23 cellular contexts compared by ENCODE assay signal in the genomic region with DNA sequence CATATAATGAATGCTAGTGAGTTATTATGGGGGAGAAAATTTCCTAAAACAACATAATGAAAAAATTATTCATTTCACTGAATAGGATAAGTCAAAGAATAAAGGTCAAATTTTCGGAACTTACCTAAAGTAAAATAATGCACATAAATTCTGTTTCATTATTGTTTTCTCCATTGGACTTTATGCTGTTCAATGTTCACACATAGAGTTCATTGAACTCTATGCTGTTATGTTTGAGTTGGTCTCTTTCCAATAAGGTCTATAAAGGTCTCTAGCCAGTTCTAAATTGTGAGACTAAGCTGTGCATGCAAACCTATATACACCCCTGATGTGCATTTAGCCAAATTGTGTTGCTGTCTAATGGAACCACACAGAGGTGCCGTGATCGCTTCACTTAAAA.
"Had no signal": no experiment of that assay in that cellular context is flagged by ENCODE, and none has a peak within 500 bp of the region (broad histone marks: within the 10 kb centered on the region; RNA-seq: fewer than 3 reads in every experiment).

No MANE protein-coding gene starts in this region.

- H3K27me3 ChIP-seq: ascending aorta had no signal

- H3K4me1 ChIP-seq: ascending aorta had no signal

- H3K27ac ChIP-seq: ascending aorta had no signal

- H3K4me3 ChIP-seq: ascending aorta had no signal

- H3K9me3 Mint-ChIP-seq: activated B cell treated with CpG ODN at 0.5 μM for 24 hours; activated CD4-positive, alpha-beta memory T cell treated with anti-CD3 and anti-CD28 coated beads for 36 hours; activated naive CD4-positive, alpha-beta T cell treated with anti-CD3 and anti-CD28 coated beads, Interleukin-2, amount 50 U/mL, for 72 hours; activated naive CD8-positive, alpha-beta T cell treated with anti-CD3 and anti-CD28 coated beads, Interleukin-2, amount 50 U/mL, for 24 hours; activated T-cell treated with anti-CD3 and anti-CD28 coated beads, Interleukin-2, amount 50 U/mL, for 4 hours; brain; central memory CD8-positive, alpha-beta T cell had no signal

- H3K9me3 ChIP-seq: ascending aorta had no signal

- H3K4me3 Mint-ChIP-seq: activated B cell treated with CpG ODN at 0.5 μM for 24 hours; activated CD4-positive, alpha-beta memory T cell treated with anti-CD3 and anti-CD28 coated beads for 36 hours; activated CD4-positive, alpha-beta T cell treated with anti-CD3 and anti-CD28 coated beads, Interleukin-2, amount 10 ng/mL, durations not matched to agents 24 days and 14 days; activated naive CD8-positive, alpha-beta T cell treated with anti-CD3 and anti-CD28 coated beads, Interleukin-2, amount 50 U/mL, for 24 hours; activated T-cell treated with anti-CD3 and anti-CD28 coated beads, Interleukin-2, amount 50 U/mL, for 4 hours; brain; T-helper 17 cell had no signal

- ATAC-seq: activated naive CD4-positive, alpha-beta T cell treated with anti-CD3 and anti-CD28 coated beads, Interleukin-2, amount 50 U/mL, for 72 hours; activated naive CD8-positive, alpha-beta T cell treated with anti-CD3 and anti-CD28 coated beads, Interleukin-2, amount 50 U/mL, for 24 hours; activated T-cell treated with anti-CD3 and anti-CD28 coated beads, Interleukin-2, amount 50 U/mL, for 4 hours; T-helper 17 cell had no signal

- H3K27ac Mint-ChIP-seq: activated B cell treated with CpG ODN at 0.5 μM for 24 hours; activated CD4-positive, alpha-beta memory T cell treated with anti-CD3 and anti-CD28 coated beads for 36 hours; activated CD4-positive, alpha-beta T cell treated with anti-CD3 and anti-CD28 coated beads, Interleukin-2, amount 10 ng/mL, durations not matched to agents 24 days and 14 days; activated naive CD4-positive, alpha-beta T cell treated with anti-CD3 and anti-CD28 coated beads, Interleukin-2, amount 50 U/mL, for 72 hours; activated naive CD8-positive, alpha-beta T cell treated with anti-CD3 and anti-CD28 coated beads, Interleukin-2, amount 50 U/mL, for 24 hours; brain; T-helper 17 cell had no signal

- H3K27me3 Mint-ChIP-seq: activated CD4-positive, alpha-beta memory T cell treated with anti-CD3 and anti-CD28 coated beads for 36 hours; activated naive CD8-positive, alpha-beta T cell treated with anti-CD3 and anti-CD28 coated beads, Interleukin-2, amount 50 U/mL, for 24 hours; central memory CD8-positive, alpha-beta T cell; T-helper 17 cell had no signal

- DNase-seq: activated B cell treated with CpG ODN at 0.5 μM for 24 hours; activated CD4-positive, alpha-beta memory T cell treated with anti-CD3 and anti-CD28 coated beads for 36 hours; activated CD4-positive, alpha-beta T cell treated with anti-CD3 and anti-CD28 coated beads for 1 hour; activated CD4-positive, alpha-beta T cell treated with anti-CD3 and anti-CD28 coated beads, Interleukin-2, amount 10 ng/mL, durations not matched to agents 24 days and 14 days; activated CD8-positive, alpha-beta memory T cell treated with anti-CD3 and anti-CD28 coated beads for 24 hours; activated effector memory CD4-positive, alpha-beta T cell treated with anti-CD3 and anti-CD28 coated beads, Interleukin-2, amount 50 U/mL, for 16 hours; activated naive CD4-positive, alpha-beta T cell treated with Interleukin-2 at 50 U/mL for 16 hours; activated naive CD8-positive, alpha-beta T cell treated with anti-CD3 and anti-CD28 coated beads, Interleukin-2, amount 50 U/mL, for 24 hours; activated T-cell treated with anti-CD3 and anti-CD28 coated beads, Interleukin-2, amount 50 U/mL, for 4 hours; amniotic stem cell; Kasumi-1; NCI-H1048; NCI-H187 treated with DMSO at 0.1 percent for 48 hours; NCI-H2081 treated with DMSO at 0.1 percent for 48 hours; NCI-H446; NCI-H524; SIG-M5; T-helper 17 cell; T-helper 9 cell had no signal

- H3K36me3 ChIP-seq: ascending aorta had no signal

- H3K36me3 Mint-ChIP-seq: activated CD4-positive, alpha-beta memory T cell treated with anti-CD3 and anti-CD28 coated beads for 36 hours; activated naive CD4-positive, alpha-beta T cell treated with anti-CD3 and anti-CD28 coated beads, Interleukin-2, amount 50 U/mL, for 72 hours; brain had no signal
